In the genomic region with DNA sequence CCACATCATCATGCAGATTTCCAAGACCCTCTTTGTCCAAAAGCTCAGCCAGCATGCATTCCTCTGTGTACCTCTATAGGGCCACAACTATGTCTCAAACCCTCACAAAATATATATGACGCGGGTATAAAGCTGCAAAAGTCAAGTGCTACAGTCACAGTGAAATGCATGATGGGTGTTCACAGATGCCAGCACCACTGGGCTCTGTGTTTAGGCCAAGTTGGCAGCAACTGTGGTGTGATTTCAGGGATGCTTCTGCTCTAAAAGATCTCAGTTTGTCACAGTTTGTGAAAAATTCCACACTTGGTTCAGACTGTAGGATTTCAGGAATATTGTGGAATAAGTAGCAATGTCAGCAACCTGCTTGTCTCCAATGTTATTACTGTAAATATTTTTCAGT, we compare ENCODE assay signal across 33 cellular contexts. TPM values are rescaled to one million over a fixed set of nuclear protein-coding genes. Genes with fewer than 3 reads are reported as not detected.
"Had no signal": no experiment of that assay in that cellular context is flagged by ENCODE, and none has a peak within 500 bp of the region (broad histone marks: within the 10 kb centered on the region; RNA-seq: fewer than 3 reads in every experiment).

No MANE protein-coding gene starts in this region.

- FAIRE-seq: urothelium cell line had no signal

- H3K79me2 ChIP-seq: parathyroid adenoma had no signal

- H3K36me3 ChIP-seq: ovary, spleen, suprapubic skin, thoracic aorta, thyroid gland, tibial nerve, upper lobe of left lung had no signal

- H3K9me3 ChIP-seq: ovary, psoas muscle, spleen, suprapubic skin, thoracic aorta, thyroid gland, upper lobe of left lung had no signal

- H3K4me3 ChIP-seq: ovary, psoas muscle, skin epidermis, smooth muscle cell, spleen, suprapubic skin, thoracic aorta, thyroid gland, tibial nerve, upper lobe of left lung had no signal

- H3K27ac ChIP-seq: ovary, parathyroid adenoma, psoas muscle, skin epidermis, spleen, suprapubic skin, thoracic aorta, thyroid gland, upper lobe of left lung had no signal

- H2AFZ ChIP-seq: parathyroid adenoma had no signal

- H3K4me1 ChIP-seq: parathyroid adenoma, psoas muscle, suprapubic skin, thyroid gland, upper lobe of left lung had no signal

- H3K4me2 ChIP-seq: smooth muscle cell had no signal

- H3K27me3 ChIP-seq: ovary, spleen, thyroid gland, tibial nerve, upper lobe of left lung had no signal

- DNase-seq: naive B cell; naive thymus-derived CD8-positive, alpha-beta T cell; nephron progenitor cell; occipital lobe; ovary; psoas muscle; right cardiac atrium; spleen; stimulated activated CD4-positive, alpha-beta T cell treated with anti-CD3 and anti-CD28 coated beads, Interleukin-12 subunit alpha, Interleukin-12 subunit beta, amount 100 ng/mL, for 4 hours; stimulated activated CD4-positive, alpha-beta T cell treated with anti-CD3 and anti-CD28 coated beads, Interleukin-1b, Interleukin-23, amount 100 ng/mL, for 48 hours; stimulated activated CD4-positive, alpha-beta T cell treated with anti-CD3 and anti-CD28 coated beads, Interleukin-4, amount 100 ng/mL, for 1 hour; stimulated activated CD4-positive, alpha-beta T cell treated with anti-CD3 and anti-CD28 coated beads, Interleukin-4, amount 100 ng/mL, for 4 hours; stimulated activated CD8-positive, alpha-beta memory T cell treated with anti-CD3 and anti-CD28 coated beads, Interleukin-4, amount 100 ng/mL, for 48 hours; stimulated activated naive CD4-positive, alpha-beta T cell; stimulated activated naive CD8-positive, alpha-beta T cell treated with anti-CD3 and anti-CD28 coated beads, Interleukin-15, amount 100 ng/mL, for 72 hours; stimulated activated naive CD8-positive, alpha-beta T cell treated with anti-CD3 and anti-CD28 coated beads, Interleukin-15, Interleukin-2, amounts not matched to agents 100 U/mL and 50 U/mL, for 24 hours; thyroid gland; trophoblast cell; upper lobe of left lung had no signal

- H3K9ac ChIP-seq: parathyroid adenoma had no signal

- ATAC-seq: naive thymus-derived CD8-positive, alpha-beta T cell; natural killer cell treated with Interleukin-12 subunit alpha and Interleukin-12 subunit beta and Interleukin-15 and Interleukin-18, amount 100 ng/mL, for 72 hours; psoas muscle; right cardiac atrium; sciatic nerve; stimulated activated memory B cell treated with anti-CD40 and anti-IgM and Interleukin-4, amounts not matched to agents 10 μg/mL and 1 μg/mL and 100 μg/mL, for 72 hours; stimulated activated naive CD8-positive, alpha-beta T cell treated with anti-CD3 and anti-CD28 coated beads, Interleukin-15, amount 100 ng/mL, for 72 hours; stimulated activated naive CD8-positive, alpha-beta T cell treated with anti-CD3 and anti-CD28 coated beads, Interleukin-15, Interleukin-2, amounts not matched to agents 100 U/mL and 50 U/mL, for 24 hours had no signal

RNA-seq across cellular contexts. Expression of a gene that starts 23.9 kb away (rescaled TPM):
- total RNA-seq: natural killer cell treated with Interleukin-12 subunit alpha and Interleukin-12 subunit beta and Interleukin-15 and Interleukin-18, amount 100 ng/mL, for 72 hours; neural crest cell; osteoblast; progenitor cell of endocrine pancreas; renal cortical epithelial cell; smooth muscle cell had no signal
- polyA plus RNA-seq: smooth muscle cell had no signal

RNA-seq across cellular contexts. Expression of a gene that starts 57.5 kb away (rescaled TPM):
- total RNA-seq: neural crest cell had no signal
